ENCODE assay signal across 15 cellular contexts in the genomic region with DNA sequence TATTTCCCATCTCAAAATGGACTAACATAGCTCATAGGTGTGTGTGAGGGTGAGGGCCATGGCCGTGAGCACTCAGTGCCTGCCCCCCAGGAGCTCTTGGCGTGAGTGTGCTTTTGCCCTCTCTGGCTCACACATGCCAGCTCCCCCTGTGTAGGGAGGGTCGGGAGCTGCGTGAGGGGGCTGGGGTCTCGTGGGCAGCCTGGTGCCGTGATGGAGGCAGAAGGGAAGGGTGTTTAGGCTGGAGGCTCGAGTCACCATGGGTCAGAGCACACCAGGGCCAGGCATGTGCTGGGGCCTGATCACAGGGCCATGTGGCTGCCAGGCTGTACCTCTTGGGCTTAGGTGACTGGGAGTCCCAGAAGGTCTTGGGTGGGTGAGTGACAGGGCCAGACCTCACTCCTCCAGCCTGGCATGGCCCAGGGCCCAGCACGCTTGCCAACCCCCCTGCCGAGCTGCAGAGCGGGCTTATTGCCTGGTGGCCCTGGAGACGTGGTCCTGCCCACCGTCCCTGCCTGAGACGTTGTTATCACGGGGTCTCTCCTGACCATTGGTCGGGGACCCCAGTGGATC. TPM values are rescaled to one million over a fixed set of nuclear protein-coding genes. Genes with fewer than 3 reads are reported as not detected.
DNase-seq lines count a peak whose midpoint lies in the region; ATAC-seq and TF ChIP-seq lines count a peak whose summit lies in the region.
"Had no signal": no experiment of that assay in that cellular context is flagged by ENCODE, and none has a peak within 500 bp of the region (broad histone marks: within the 10 kb centered on the region; RNA-seq: fewer than 3 reads in every experiment).

No MANE protein-coding gene starts in this region.

- TF ChIP-seq CTCF in body of pancreas (IDR thresholded peaks at IDR 0.05) (no peak), uterus (IDR thresholded peaks at IDR 0.05) (no peak)

- no peak overlapping the region for H3K23ac ChIP-seq in neuronal stem cell (ENCODE audit: low read depth, low read length, poor library complexity)

- no peaks in the 10 kb centered on the region for H3K27me3 ChIP-seq in body of pancreas
- H3K27me3 ChIP-seq in right cardiac atrium (ENCODE audit: control insufficient read depth, insufficient read depth), result no peaks in the 10 kb centered on the region
- H3K27me3 ChIP-seq in neuronal stem cell (ENCODE audit: control insufficient read depth in 3 of 3, insufficient read depth in 3 of 3, low read depth in 1 of 3, low read length in 3 of 3), result peaks cover 0 to 21% (median 0%) of the 10 kb centered on the region in 3 experiments
- no peaks in the 10 kb centered on the region for H3K27me3 ChIP-seq in uterus

- no peak overlapping the region for H3K4ac ChIP-seq in neuronal stem cell (ENCODE audit: low read length)

- H3K36me3 ChIP-seq in body of pancreas (replicated peaks in 1 of 2; ENCODE audit: insufficient read depth in 1 of 2, low read depth in 2 of 2) (no peaks in the 10 kb centered on the region), neuronal stem cell (replicated peaks in 1 of 2; ENCODE audit: control insufficient read depth in 2 of 2, insufficient read depth in 2 of 2, low read length in 2 of 2) (no peaks in the 10 kb centered on the region), uterus (no peaks in the 10 kb centered on the region)

- no peaks in the 10 kb centered on the region for H3K4me1 ChIP-seq in body of pancreas
- no peaks in the 10 kb centered on the region for H3K4me1 ChIP-seq in right cardiac atrium (ENCODE audit: control insufficient read depth, insufficient read depth, low read length)
- H3K4me1 ChIP-seq in neuronal stem cell (ENCODE audit: control insufficient read depth in 2 of 2, insufficient read depth in 1 of 2, low read depth in 1 of 2, low read length in 2 of 2), result peaks cover 0 to 7% of the 10 kb centered on the region in 2 donors
- H3K4me1 ChIP-seq in uterus, result no peaks in the 10 kb centered on the region

- H2BK5ac ChIP-seq in neuronal stem cell (ENCODE audit: low read length), result peak overlapping the region; percentile 70

- no peak overlapping the region for H4K91ac ChIP-seq in neuronal stem cell (ENCODE audit: low read depth, low read length, poor library complexity)

- H3K14ac ChIP-seq in neuronal stem cell (ENCODE audit: low read length), result no peak overlapping the region

- no peak for ATAC-seq in Right ventricle myocardium inferior
- peak; percentile 38 for ATAC-seq in body of pancreas
- ATAC-seq in right cardiac atrium, result no peak
- ATAC-seq: CD8-positive, alpha-beta T cell; HCT116 had no signal

- no peak overlapping the region for H3K9ac ChIP-seq in neuronal stem cell (ENCODE audit: low read depth, low read length, poor library complexity)

- DNase-seq in Right ventricle myocardium inferior (ENCODE audit: missing footprints), result peak; percentile 56
- no peak for DNase-seq in cardiac septum (ENCODE audit: low spot score)
- DNase-seq in body of pancreas, result peak in 1 of 4 donors; percentile 40
- DNase-seq in right cardiac atrium, result peak in 2 of 3 donors; percentile 20 to 54
- DNase-seq in neuronal stem cell (ENCODE audit: low spot score), result no peak
- no peak for DNase-seq in uterus
- no peak for DNase-seq in Kasumi-1 (lab: John Stamatoyannopoulos, UW)
- no peak for DNase-seq in activated T-cell treated with anti-CD3 and anti-CD28 coated beads for 4 hours
- DNase-seq: CD8-positive, alpha-beta T cell; COR-L47; DMS53; GF-D8 had no signal

- H4K8ac ChIP-seq in neuronal stem cell (ENCODE audit: low read depth, low read length), result no peak overlapping the region

- H2BK12ac ChIP-seq in neuronal stem cell (ENCODE audit: low read length), result peak overlapping the region; percentile 97

- H2BK15ac ChIP-seq in neuronal stem cell (ENCODE audit: low read length), result peak overlapping the region; percentile 95

- H3K18ac ChIP-seq in neuronal stem cell (ENCODE audit: low read length), result peak overlapping the region; percentile 81

- intact Hi-C loops in Right ventricle myocardium inferior (cut with DNase I), result no loop called here
- intact Hi-C loops in cardiac septum (cut with DNase I), result no loop called here
- intact Hi-C loops in body of pancreas (cut with DNase I), result no loop called here
- intact Hi-C loops in right cardiac atrium (cut with DNase I), result no loop called here
- intact Hi-C loops in uterus (cut with DNase I; ENCODE audit: low total_unique reads), result no loop called here

- no peaks in the 10 kb centered on the region for H3K79me1 ChIP-seq in neuronal stem cell (ENCODE audit: low read depth, low read length)

- H2AFZ ChIP-seq in neuronal stem cell (ENCODE audit: low read length), result no peak overlapping the region

- H3K9me3 ChIP-seq in body of pancreas, result no peaks in the 10 kb centered on the region
- no peaks in the 10 kb centered on the region for H3K9me3 ChIP-seq in right cardiac atrium (ENCODE audit: control insufficient read depth, low read length)
- H3K9me3 ChIP-seq in neuronal stem cell (replicated peaks in 1 of 2; ENCODE audit: control insufficient read depth in 2 of 2, insufficient read depth in 1 of 2, low read depth in 1 of 2, low read length in 2 of 2), result peaks cover 0 to 3% of the 10 kb centered on the region in 2 donors
- no peaks in the 10 kb centered on the region for H3K9me3 ChIP-seq in uterus

- peak overlapping the region; percentile 98 for H2AK5ac ChIP-seq in neuronal stem cell (ENCODE audit: low read depth, low read length)

- no peak overlapping the region for H3K4me3 ChIP-seq in body of pancreas
- no peak overlapping the region for H3K4me3 ChIP-seq in right cardiac atrium (ENCODE audit: low read length)
- no peak overlapping the region for H3K4me3 ChIP-seq in neuronal stem cell (ENCODE audit: low read length in 2 of 2)
- no peak overlapping the region for H3K4me3 ChIP-seq in uterus

- TF ChIP-seq POLR2A in body of pancreas (IDR thresholded peaks at IDR 0.05) (no peak), uterus (IDR thresholded peaks at IDR 0.05) (no peak)

- H3K27ac ChIP-seq in body of pancreas, result no peak overlapping the region
- H3K27ac ChIP-seq in right cardiac atrium (ENCODE audit: low read length), result no peak overlapping the region
- H3K27ac ChIP-seq in neuronal stem cell (replicated peaks; ENCODE audit: low read length), result no peak overlapping the region
- H3K27ac ChIP-seq in uterus, result no peak overlapping the region

- H3K4me2 ChIP-seq in neuronal stem cell (ENCODE audit: insufficient read depth, low read length, poor library complexity, severe bottlenecking), result no peak overlapping the region

- WGBS in body of pancreas, 2 donors, result 34 to 49% methylated on average over 9 to 15 of the region's 15 CpGs
- 66% methylated on average over 15 of the region's 15 CpGs for WGBS in right cardiac atrium
- no CpG with 5 or more reads among the region's 15 CpGs for WGBS in neuronal stem cell (ENCODE audit: extremely low coverage in 2 of 2, insufficient read length in 2 of 2, insufficient replicate concordance in 1 of 2), 2 donors

- H2BK120ac ChIP-seq in neuronal stem cell (ENCODE audit: low read depth, low read length), result no peak overlapping the region

RNA-seq across cellular contexts. Expression of a gene that starts 44.0 kb away (rescaled TPM):
- total RNA-seq in Right ventricle myocardium inferior (6.9 TPM), cardiac septum (5.4 TPM), body of pancreas (10 to 100 TPM in 1 of 2 donors, 1 to 10 TPM in 1; 6.7 to 10.5 TPM), right cardiac atrium (1 to 10 TPM; 3.0 to 4.6 (median 3.5) TPM), uterus (10 to 100 TPM in 3 of 4 donors, 1 to 10 TPM in 1; 4.1 to 75.0 (median 24.7) TPM)
- 4.8 TPM for polyA plus RNA-seq in right cardiac atrium
- polyA plus RNA-seq in neuronal stem cell (2013, experiment 1 of 2), result 7.7 TPM
- 7.2 TPM for polyA plus RNA-seq in neuronal stem cell (2013, experiment 2 of 2)
- total RNA-seq: CD8-positive, alpha-beta T cell had no signal
- polyA plus RNA-seq: AG04450, CD14-positive monocyte had no signal

Comparison
In these comparisons a context has a peak if more than half of its experiments do, and no peak if none do; other contexts are left out.
1. DNase-seq: peak in Right ventricle myocardium inferior (single experiment) and right cardiac atrium (2 of 3); none in cardiac septum (single experiment), neuronal stem cell (single experiment), uterus (0 of 2), Kasumi-1 (0 of 2) and activated T-cell treated with anti-CD3 and anti-CD28 coated beads for 4 hours (single experiment).